ENCODE assay signal across 17 cellular contexts in the genomic region with DNA sequence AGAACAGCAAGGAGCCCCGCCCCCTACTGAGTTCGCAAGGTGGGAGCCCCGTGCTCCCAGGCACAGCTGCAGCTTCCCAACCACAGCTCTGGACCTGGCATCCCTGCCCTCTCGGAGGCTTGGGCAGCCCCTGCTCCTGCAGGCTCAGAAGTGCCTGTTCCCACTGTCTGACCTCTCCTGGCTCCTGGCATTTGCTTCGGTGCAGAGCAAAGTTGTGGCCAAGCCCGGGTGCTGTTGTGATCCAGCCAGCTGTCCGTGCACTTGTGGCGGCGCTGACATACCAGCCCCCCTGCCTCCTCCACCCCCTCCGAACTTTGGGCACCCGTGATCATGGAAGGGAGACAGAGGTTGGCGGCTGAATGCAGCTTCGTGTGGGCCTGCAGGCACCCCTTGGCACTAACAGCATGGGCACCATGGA.
DNase-seq lines count a peak whose midpoint lies in the region; ATAC-seq and TF ChIP-seq lines count a peak whose summit lies in the region.
"Had no signal": no experiment of that assay in that cellular context is flagged by ENCODE, and none has a peak within 500 bp of the region (broad histone marks: within the 10 kb centered on the region; RNA-seq: fewer than 3 reads in every experiment).

No MANE protein-coding gene starts in this region.

- ATAC-seq in Right ventricle myocardium inferior (no peak), GM19395 (IDR thresholded peaks at IDR 0.05; ENCODE audit: unreplicated experiment) (no peak)
- no peak for ATAC-seq in stimulated activated effector memory CD8-positive, alpha-beta T cell treated with anti-CD3 and anti-CD28 coated beads, Interleukin-12 subunit alpha, Interleukin-12 subunit beta, amount 100 ng/mL, for 72 hours

- H3K27ac Mint-ChIP-seq in chondrocyte (ENCODE audit: unreplicated experiment) = no peak overlapping the region
- no peak overlapping the region for H3K27ac Mint-ChIP-seq in stimulated activated effector memory CD8-positive, alpha-beta T cell treated with anti-CD3 and anti-CD28 coated beads, Interleukin-12 subunit alpha, Interleukin-12 subunit beta, amount 100 ng/mL, for 72 hours
- H3K27ac Mint-ChIP-seq: CD4-positive, alpha-beta T cell; HFFc6 had no signal

- peaks cover 3% of the 10 kb centered on the region for H3K9me3 Mint-ChIP-seq in chondrocyte (ENCODE audit: low read depth)
- H3K9me3 Mint-ChIP-seq in stimulated activated effector memory CD8-positive, alpha-beta T cell treated with anti-CD3 and anti-CD28 coated beads, Interleukin-12 subunit alpha, Interleukin-12 subunit beta, amount 100 ng/mL, for 72 hours = peaks cover 6% of the 10 kb centered on the region
- H3K9me3 Mint-ChIP-seq: HFFc6 had no signal

- H3K27me3 Mint-ChIP-seq in chondrocyte (ENCODE audit: low read depth) = no peaks in the 10 kb centered on the region
- H3K27me3 Mint-ChIP-seq: CD4-positive, alpha-beta T cell had no signal

- H3K27me3 ChIP-seq in left ventricle myocardium inferior (ENCODE audit: low read depth) = no peaks in the 10 kb centered on the region

- no peak overlapping the region for H3K27ac ChIP-seq in left ventricle myocardium inferior (replicated peaks)

- no peak overlapping the region for H3K4me3 Mint-ChIP-seq in chondrocyte (ENCODE audit: unreplicated experiment)
- no peak overlapping the region for H3K4me3 Mint-ChIP-seq in stimulated activated effector memory CD8-positive, alpha-beta T cell treated with anti-CD3 and anti-CD28 coated beads, Interleukin-12 subunit alpha, Interleukin-12 subunit beta, amount 100 ng/mL, for 72 hours
- H3K4me3 Mint-ChIP-seq: CD4-positive, alpha-beta T cell; HFFc6 had no signal

- no peaks in the 10 kb centered on the region for H3K9me3 ChIP-seq in left ventricle myocardium inferior (replicated peaks)

- no peaks in the 10 kb centered on the region for H3K36me3 ChIP-seq in left ventricle myocardium inferior

- intact Hi-C loops in Right ventricle myocardium inferior (cut with DNase I) (no loop called here), left ventricle myocardium inferior (cut with micrococcal nuclease) (no loop called here)

- DNase-seq in Right ventricle myocardium inferior (ENCODE audit: missing footprints) (peak; percentile 60), left ventricle myocardium inferior (no peak), chondrocyte (ENCODE audit: low spot score) (peak; percentile 79), mesenteric fat pad (ENCODE audit: low spot score) (peak; percentile 83), T-helper 1 cell (no peak)
- no peak for DNase-seq in stimulated activated effector memory CD8-positive, alpha-beta T cell treated with anti-CD3 and anti-CD28 coated beads, Interleukin-12 subunit alpha, Interleukin-12 subunit beta, amount 100 ng/mL, for 72 hours (ENCODE audit: low spot score in 2 of 2)
- DNase-seq: 8988T; AML-193; C1 segment of cervical spinal cord; Calu3; CD4-positive, alpha-beta T cell; DMS 273 treated with DMSO at 0.1 percent for 48 hours; DMS79 treated with DMSO at 0.1 percent for 48 hours; EL; HCEC 1CT; HFFc6 had no signal

- H3K4me3 ChIP-seq in left ventricle myocardium inferior = no peak overlapping the region

- peaks cover 3% of the 10 kb centered on the region for H3K4me1 Mint-ChIP-seq in chondrocyte (ENCODE audit: low read depth)
- H3K4me1 Mint-ChIP-seq in stimulated activated effector memory CD8-positive, alpha-beta T cell treated with anti-CD3 and anti-CD28 coated beads, Interleukin-12 subunit alpha, Interleukin-12 subunit beta, amount 100 ng/mL, for 72 hours = no peaks in the 10 kb centered on the region

- TF ChIP-seq CTCF in left ventricle myocardium inferior (IDR thresholded peaks at IDR 0.05; ENCODE audit: borderline replicate concordance) (no peak), chondrocyte (IDR thresholded peaks at IDR 0.05) (no peak)

- H3K36me3 Mint-ChIP-seq in chondrocyte (ENCODE audit: low read depth) = no peaks in the 10 kb centered on the region
- H3K36me3 Mint-ChIP-seq in stimulated activated effector memory CD8-positive, alpha-beta T cell treated with anti-CD3 and anti-CD28 coated beads, Interleukin-12 subunit alpha, Interleukin-12 subunit beta, amount 100 ng/mL, for 72 hours = no peaks in the 10 kb centered on the region

- no peaks in the 10 kb centered on the region for H3K4me1 ChIP-seq in left ventricle myocardium inferior

Comparison
In these comparisons a context has a peak if more than half of its experiments do, and no peak if none do; other contexts are left out.
1. DNase-seq: peak in Right ventricle myocardium inferior (single experiment), chondrocyte (single experiment) and mesenteric fat pad (single experiment); none in left ventricle myocardium inferior (single experiment), T-helper 1 cell (0 of 5) and stimulated activated effector memory CD8-positive, alpha-beta T cell treated with anti-CD3 and anti-CD28 coated beads, Interleukin-12 subunit alpha, Interleukin-12 subunit beta, amount 100 ng/mL, for 72 hours (0 of 2).